9 cellular contexts compared by ENCODE assay signal in genomic region chr22:39690901-39691620, GRCh38.
A peak's percentile ranks its signal among the peaks of the same experiment; 100 is the strongest.
DNase-seq lines count a peak whose midpoint lies in the region; ATAC-seq and TF ChIP-seq lines count a peak whose summit lies in the region.
"Had no signal": no experiment of that assay in that cellular context is flagged by ENCODE, and none has a peak within 500 bp of the region (broad histone marks: within the 10 kb centered on the region; RNA-seq: fewer than 3 reads in every experiment).

No MANE protein-coding gene starts in this region.

- H3K36me3 ChIP-seq in esophagus squamous epithelium: no peaks in the 10 kb centered on the region

- no peaks in the 10 kb centered on the region for H3K36me3 Mint-ChIP-seq in CD4-positive, alpha-beta T cell (ENCODE audit: low read depth)

- no peak overlapping the region for H3K4me3 Mint-ChIP-seq in CD4-positive, alpha-beta T cell

- intact Hi-C loops in CD4-positive, alpha-beta T cell (cut with DNase I, micrococcal nuclease): no loop called here
- intact Hi-C loops in sciatic nerve (cut with DNase I): no loop called here
- intact Hi-C loops in esophagus squamous epithelium (cut with DNase I): no loop called here

- peaks cover 0 to 12% (median 0%) of the 10 kb centered on the region in 3 donors for H3K4me1 ChIP-seq in esophagus squamous epithelium

- TF ChIP-seq CTCF in CD4-positive, alpha-beta T cell (IDR thresholded peaks at IDR 0.05): no peak
- TF ChIP-seq CTCF in NB4 (IDR thresholded peaks at IDR 0.05; ENCODE audit: low read depth, low read length) (no peak), choroid plexus epithelial cell (conservative IDR thresholded peaks at IDR 0.05; ENCODE audit: low read depth, low read length) (no peak), esophagus squamous epithelium (IDR thresholded peaks at IDR 0.05) (no peak)

- WGBS in esophagus squamous epithelium, 2 donors: 25 to 36% methylated on average over 6 to 10 of the region's 25 CpGs

- peaks cover 13% of the 10 kb centered on the region for H3K4me1 Mint-ChIP-seq in CD4-positive, alpha-beta T cell (ENCODE audit: low read depth)

- CTCF ChIA-PET in CD4-positive, alpha-beta T cell (lab: Charles Lee): no interaction called here

- ATAC-seq in CD4-positive, alpha-beta T cell (ENCODE audit: poor library complexity): peak; percentile 60
- peak; percentile 23 for ATAC-seq in sciatic nerve
- ATAC-seq in GM19324 (IDR thresholded peaks at IDR 0.05; ENCODE audit: low FRiP score, unreplicated experiment): no peak
- ATAC-seq in GM21447 (IDR thresholded peaks at IDR 0.05; ENCODE audit: unreplicated experiment): no peak

- TF ChIP-seq POLR2A in NB4 (IDR thresholded peaks at IDR 0.05; ENCODE audit: extremely low read depth, insufficient read length) (no peak), esophagus squamous epithelium (IDR thresholded peaks at IDR 0.05) (no peak)

- no peak overlapping the region for H3K27ac ChIP-seq in CD4-positive, alpha-beta T cell (ENCODE audit: low read depth, low read length)
- H3K27ac ChIP-seq in esophagus squamous epithelium: no peak overlapping the region

- no peaks in the 10 kb centered on the region for H3K9me3 Mint-ChIP-seq in CD4-positive, alpha-beta T cell

- peaks cover 34% of the 10 kb centered on the region for H3K27me3 Mint-ChIP-seq in CD4-positive, alpha-beta T cell

- H3K4me3 ChIP-seq in NB4 (ENCODE audit: low read depth, low read length) (no peak overlapping the region), choroid plexus epithelial cell (ENCODE audit: low read depth, low read length) (no peak overlapping the region), esophagus squamous epithelium (no peak overlapping the region)

- no peaks in the 10 kb centered on the region for H3K9me3 ChIP-seq in CD4-positive, alpha-beta T cell (ENCODE audit: control insufficient read depth, low read length)
- no peaks in the 10 kb centered on the region for H3K9me3 ChIP-seq in esophagus squamous epithelium

- peaks cover 13% of the 10 kb centered on the region for H3K27me3 ChIP-seq in CD4-positive, alpha-beta T cell (ENCODE audit: control insufficient read depth, insufficient read depth, low read length)
- peaks cover 0 to 94% (median 2%) of the 10 kb centered on the region in 4 donors for H3K27me3 ChIP-seq in esophagus squamous epithelium

- no peak for DNase-seq in CD4-positive, alpha-beta T cell
- DNase-seq in NB4 (ENCODE audit: low read depth) (peak; percentile 12), choroid plexus epithelial cell (ENCODE audit: low read depth) (peak; percentile 3), sciatic nerve (ENCODE audit: low spot score) (no peak), foreskin melanocyte (no peak), esophagus squamous epithelium (lab: John Stamatoyannopoulos, UW) (no peak)
- DNase-seq: NCI-H1105 treated with DMSO at 0.1 percent for 48 hours had no signal

- POLR2A ChIA-PET in CD4-positive, alpha-beta T cell (lab: Charles Lee): no interaction called here

- H3K27ac Mint-ChIP-seq in CD4-positive, alpha-beta T cell: no peak overlapping the region

Comparison
In these comparisons a context has a peak if more than half of its experiments do, and no peak if none do; other contexts are left out.
1. ATAC-seq: peak in CD4-positive, alpha-beta T cell (single experiment) and sciatic nerve (single experiment); none in GM19324 (single experiment) and GM21447 (single experiment).
2. DNase-seq: peak in NB4 (single experiment) and choroid plexus epithelial cell (single experiment); none in CD4-positive, alpha-beta T cell (0 of 10), sciatic nerve (single experiment), foreskin melanocyte (single experiment) and esophagus squamous epithelium (single experiment).